In the genomic region with DNA sequence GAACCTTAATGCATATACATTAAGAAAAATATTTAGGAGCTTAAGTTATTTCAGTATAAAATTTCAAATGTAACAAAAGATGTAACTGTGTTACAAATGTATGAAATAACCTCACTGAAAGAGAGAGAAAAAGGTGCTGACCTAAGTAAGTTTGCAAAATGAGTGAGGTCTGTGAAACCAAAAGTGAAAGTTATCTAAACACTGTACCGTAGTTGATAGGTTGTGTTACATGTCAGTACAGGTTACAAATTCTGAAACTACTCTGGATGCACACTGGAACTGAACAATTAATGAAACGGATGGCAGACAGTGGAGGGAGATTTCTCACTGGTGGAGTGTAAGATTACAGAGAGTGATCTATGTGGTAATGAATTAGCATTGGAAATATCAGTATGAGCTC, we compare ENCODE assay signal across 9 cellular contexts.
DNase-seq lines count a peak whose midpoint lies in the region; ATAC-seq, FAIRE-seq and TF ChIP-seq lines count a peak whose summit lies in the region.
"Had no signal": no experiment of that assay in that cellular context is flagged by ENCODE, and none has a peak within 500 bp of the region (broad histone marks: within the 10 kb centered on the region; RNA-seq: fewer than 3 reads in every experiment).

No MANE protein-coding gene starts in this region.

- no peak overlapping the region for H3K9ac ChIP-seq in keratinocyte (ENCODE audit: control insufficient read depth, extremely low read depth, insufficient read depth, low read length)

- TF ChIP-seq CTCF in NB4 (IDR thresholded peaks at IDR 0.05; ENCODE audit: low read depth, low read length) (no peak), keratinocyte (optimal IDR thresholded peaks at IDR 0.05 in 1 of 3, IDR thresholded peaks at IDR 0.05 in 1 of 3, conservative IDR thresholded peaks at IDR 0.05 in 1 of 3; ENCODE audit: extremely low read depth in 1 of 3, insufficient read depth in 2 of 3, low read length in 3 of 3) (no peak), BE2C (IDR thresholded peaks at IDR 0.05; ENCODE audit: low read depth, low read length) (no peak)

- peak overlapping the region; percentile 77 for H2AFZ ChIP-seq in keratinocyte (ENCODE audit: control insufficient read depth, low read length)

- H3K79me2 ChIP-seq in keratinocyte (ENCODE audit: control insufficient read depth, insufficient read depth, low read length), result no peaks in the 10 kb centered on the region

- no peaks in the 10 kb centered on the region for H3K27me3 ChIP-seq in keratinocyte (ENCODE audit: control insufficient read depth, extremely low read depth, insufficient read depth, low read length)
- no peaks in the 10 kb centered on the region for H3K27me3 ChIP-seq in BE2C
- H3K27me3 ChIP-seq: suprapubic skin had no signal

- H3K4me2 ChIP-seq in keratinocyte (ENCODE audit: control insufficient read depth, extremely low read depth, insufficient read depth, low read depth, low read length), result peak overlapping the region; percentile 13

- no peaks in the 10 kb centered on the region for H3K36me3 ChIP-seq in keratinocyte (ENCODE audit: control insufficient read depth in 2 of 2, extremely low read depth in 1 of 2, insufficient read depth in 2 of 2, low read length in 2 of 2)
- no peaks in the 10 kb centered on the region for H3K36me3 ChIP-seq in BE2C
- H3K36me3 ChIP-seq: suprapubic skin had no signal

- dilution Hi-C loops in keratinocyte (cut with MboI; ENCODE audit: extremely low pct_ligation_motif_present, low sequenced_read_pairs), result no loop called here

- ATAC-seq in GM18520 (IDR thresholded peaks at IDR 0.05; ENCODE audit: unreplicated experiment) (peak; percentile 78), HG02610 (IDR thresholded peaks at IDR 0.05; ENCODE audit: unreplicated experiment) (peak; percentile 97), GM18909 (IDR thresholded peaks at IDR 0.05; ENCODE audit: poor library complexity, unreplicated experiment) (no peak)

- H3K27ac ChIP-seq in keratinocyte (ENCODE audit: control insufficient read depth, insufficient read depth, low read length) (no peak overlapping the region), substantia nigra (ENCODE audit: low read depth, low read length, poor library complexity, severe bottlenecking) (no peak overlapping the region)
- H3K27ac ChIP-seq: suprapubic skin had no signal

- TF ChIP-seq POLR2A in NB4 (IDR thresholded peaks at IDR 0.05; ENCODE audit: extremely low read depth, insufficient read length), result no peak

- no peaks in the 10 kb centered on the region for H4K20me1 ChIP-seq in keratinocyte (ENCODE audit: control insufficient read depth, extremely low read depth, insufficient read depth, low read length)

- no peak overlapping the region for H3K4me3 ChIP-seq in NB4 (ENCODE audit: low read depth, low read length)
- peak overlapping the region in 1 of 3 experiments; percentile 27 for H3K4me3 ChIP-seq in keratinocyte (ENCODE audit: control insufficient read depth in 2 of 3, extremely low read depth in 1 of 3, insufficient read depth in 2 of 3, low read depth in 1 of 3, low read length in 3 of 3)
- H3K4me3 ChIP-seq in BE2C (ENCODE audit: low read depth, low read length), result no peak overlapping the region
- H3K4me3 ChIP-seq: suprapubic skin had no signal

- DNase-seq in NB4 (ENCODE audit: low read depth) (peak; percentile 2), keratinocyte (ENCODE audit: low read depth, low spot score) (no peak), substantia nigra (lab: John Stamatoyannopoulos, UW) (no peak), BE2C (no peak), AG20443 (ENCODE audit: low spot score) (no peak)

- H3K9me3 ChIP-seq in keratinocyte (ENCODE audit: control insufficient read depth, low read depth, low read length) (no peaks in the 10 kb centered on the region), BE2C (no peaks in the 10 kb centered on the region)
- H3K9me3 ChIP-seq: suprapubic skin had no signal

- FAIRE-seq in keratinocyte (lab: Jason Lieb, UNC), result no peak

- no peaks in the 10 kb centered on the region for H3K9me1 ChIP-seq in keratinocyte (ENCODE audit: control insufficient read depth, extremely low read depth, insufficient read depth, low read length)

- H3K4me1 ChIP-seq in keratinocyte (ENCODE audit: control insufficient read depth, extremely low read depth, insufficient read depth, low read length) (no peaks in the 10 kb centered on the region), BE2C (no peaks in the 10 kb centered on the region)
- H3K4me1 ChIP-seq: suprapubic skin had no signal
